In the genomic region with DNA sequence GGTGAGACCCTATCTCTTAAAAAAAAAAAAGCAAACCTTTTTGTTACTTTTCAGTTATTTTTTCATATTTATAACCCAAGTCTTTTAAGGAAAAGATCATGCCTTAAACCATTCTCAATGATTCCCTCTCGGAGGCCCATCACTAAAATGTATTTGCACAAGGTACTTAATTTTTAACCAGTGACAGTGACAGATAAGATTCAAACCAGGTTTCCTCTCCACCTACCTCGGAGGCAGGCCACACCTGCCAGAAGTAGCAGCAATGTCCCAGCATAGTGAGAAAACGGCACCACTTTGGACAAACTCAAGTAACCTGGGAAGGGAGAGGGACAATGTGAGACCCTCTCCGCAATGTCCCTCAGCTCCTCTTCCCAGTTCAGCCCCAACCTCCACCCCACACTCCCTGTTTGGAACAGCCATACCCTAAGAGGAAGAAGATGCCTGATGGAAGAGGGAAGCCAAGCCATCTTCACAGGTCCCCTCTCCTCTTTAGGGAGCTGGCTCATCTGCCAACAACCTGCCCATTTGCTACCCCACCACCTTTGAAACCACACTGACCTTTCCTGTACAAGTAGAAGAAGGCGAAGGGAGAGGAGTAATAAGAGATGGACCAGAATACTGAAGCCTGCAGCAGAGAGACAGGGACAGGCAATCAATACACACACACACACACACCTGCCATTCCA, we compare ENCODE assay signal across 2 cellular contexts.
TF ChIP-seq lines count a peak whose summit lies in the region.

No MANE protein-coding gene starts in this region.

TF ChIP-seq in HEK293, 187 proteins besides CTCF, POLR2A, EP300 and RAD21:
- peak; percentile 56; the same call in 1 of the 2 replicates for TF ChIP-seq ZNF157 (tag by site-specific recombination; IDR thresholded peaks at IDR 0.05)
- no peak for TF ChIP-seq ZBTB17 (tag by site-specific recombination; IDR thresholded peaks at IDR 0.05)
TF ChIP-seq in HEK293: peak in this region for 1.

TF ChIP-seq in GM12878, 131 proteins besides CTCF, POLR2A, EP300 and RAD21:
- TF ChIP-seq HDAC2 (IDR thresholded peaks at IDR 0.05) = no peak
TF ChIP-seq in GM12878: peak in this region for 0.
